Comparison of ENCODE assay signal across 9 cellular contexts in the genomic region with DNA sequence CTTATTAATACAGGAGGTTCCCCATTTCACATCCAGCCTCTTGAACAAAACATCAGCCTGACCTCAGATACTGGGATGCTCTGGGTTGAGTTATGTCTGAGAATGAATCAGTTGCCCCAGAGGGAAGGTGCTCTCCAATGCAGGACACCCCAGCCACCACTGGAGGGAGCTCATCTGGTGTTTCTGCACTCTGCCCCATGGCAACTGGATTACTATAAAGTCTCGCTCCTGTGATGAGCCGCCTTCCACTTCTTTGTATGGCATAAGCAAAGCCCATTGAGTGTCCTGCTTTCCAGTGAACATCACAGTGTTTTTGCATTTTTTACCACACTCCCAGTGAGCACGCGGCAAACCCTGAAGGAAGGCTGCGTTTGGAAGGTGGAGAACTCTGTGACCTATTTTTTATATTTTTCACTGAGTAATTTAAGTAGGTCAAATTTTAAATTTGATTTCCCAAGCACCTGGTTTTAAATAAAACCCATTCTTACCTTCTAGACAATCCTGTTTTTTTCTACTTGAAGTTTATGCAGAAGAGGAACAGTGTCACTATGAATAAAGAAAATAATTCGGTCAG.
DNase-seq lines count a peak whose midpoint lies in the region; ATAC-seq and TF ChIP-seq lines count a peak whose summit lies in the region.
"Had no signal": no experiment of that assay in that cellular context is flagged by ENCODE, and none has a peak within 500 bp of the region (broad histone marks: within the 10 kb centered on the region; RNA-seq: fewer than 3 reads in every experiment).

No MANE protein-coding gene starts in this region.

- peaks cover 0 to 9% (median 3%) of the 10 kb centered on the region in 4 donors for H3K4me1 Mint-ChIP-seq in CD4-positive, alpha-beta memory T cell
- H3K4me1 Mint-ChIP-seq in activated CD4-positive, alpha-beta T cell treated with anti-CD3 and anti-CD28 coated beads for 36 hours = no peaks in the 10 kb centered on the region

- H3K4me3 ChIP-seq in CD4-positive, alpha-beta memory T cell (ENCODE audit: low read length in 2 of 2) = no peak overlapping the region
- H3K4me3 ChIP-seq in fibroblast of mammary gland (ENCODE audit: control insufficient read depth, low read depth, low read length) = no peak overlapping the region
- no peak overlapping the region for H3K4me3 ChIP-seq in gastroesophageal sphincter

- H3K27me3 Mint-ChIP-seq in CD4-positive, alpha-beta memory T cell = peaks cover 6 to 7% of the 10 kb centered on the region in 2 donors
- H3K27me3 Mint-ChIP-seq in activated CD4-positive, alpha-beta T cell treated with anti-CD3 and anti-CD28 coated beads for 36 hours = peaks cover 16% of the 10 kb centered on the region

- DNase-seq in CD4-positive, alpha-beta memory T cell = peak in 3 of 5 donors; percentile 4 to 17 (median 6)
- DNase-seq in NCI-H2029 (lab: John Stamatoyannopoulos, UW) = peak; percentile 64
- DNase-seq in activated CD4-positive, alpha-beta T cell treated with anti-CD3 and anti-CD28 coated beads for 36 hours = peak; percentile 80
- peak; percentile 57 for DNase-seq in fibroblast of mammary gland (ENCODE audit: low read depth)
- peak; percentile 40 for DNase-seq in putamen (ENCODE audit: low spot score)

- no peak overlapping the region for H3K27ac Mint-ChIP-seq in CD4-positive, alpha-beta memory T cell
- H3K27ac Mint-ChIP-seq in activated CD4-positive, alpha-beta T cell treated with anti-CD3 and anti-CD28 coated beads for 36 hours = no peak overlapping the region
- H3K27ac Mint-ChIP-seq: T-helper 1 cell treated with Interleukin-12 subunit alpha and Interleukin-12 subunit beta and Interleukin-4 antibody, amounts not matched to agents 30 μg/mL and 1 μg/mL, for 36 hours had no signal

- H3K4me1 ChIP-seq in CD4-positive, alpha-beta memory T cell (ENCODE audit: insufficient read depth, low read length) = no peaks in the 10 kb centered on the region
- no peaks in the 10 kb centered on the region for H3K4me1 ChIP-seq in gastroesophageal sphincter

- no peaks in the 10 kb centered on the region for H3K36me3 Mint-ChIP-seq in CD4-positive, alpha-beta memory T cell
- no peaks in the 10 kb centered on the region for H3K36me3 Mint-ChIP-seq in activated CD4-positive, alpha-beta T cell treated with anti-CD3 and anti-CD28 coated beads for 36 hours (ENCODE audit: low read depth)

- no peaks in the 10 kb centered on the region for H3K27me3 ChIP-seq in CD4-positive, alpha-beta memory T cell (ENCODE audit: insufficient read depth, low read length)
- H3K27me3 ChIP-seq in gastroesophageal sphincter = peaks cover under 1% of the 10 kb centered on the region

- H3K4me3 Mint-ChIP-seq in CD4-positive, alpha-beta memory T cell = no peak overlapping the region
- no peak overlapping the region for H3K4me3 Mint-ChIP-seq in activated CD4-positive, alpha-beta T cell treated with anti-CD3 and anti-CD28 coated beads for 36 hours
- H3K4me3 Mint-ChIP-seq: T-helper 1 cell treated with Interleukin-12 subunit alpha and Interleukin-12 subunit beta and Interleukin-4 antibody, amounts not matched to agents 30 μg/mL and 1 μg/mL, for 36 hours had no signal

- POLR2A ChIA-PET in CD4-positive, alpha-beta memory T cell (lab: Charles Lee; ENCODE audit: partially characterized antibody) = no interaction called here
- POLR2A ChIA-PET in activated CD4-positive, alpha-beta T cell treated with anti-CD3 and anti-CD28 coated beads for 36 hours (lab: Charles Lee) = no interaction called here

- peaks cover 0 to 1% (median 0%) of the 10 kb centered on the region in 8 donors for H3K9me3 Mint-ChIP-seq in CD4-positive, alpha-beta memory T cell
- H3K9me3 Mint-ChIP-seq in activated CD4-positive, alpha-beta T cell treated with anti-CD3 and anti-CD28 coated beads for 36 hours (ENCODE audit: low read depth) = no peaks in the 10 kb centered on the region
- H3K9me3 Mint-ChIP-seq: T-helper 1 cell treated with Interleukin-12 subunit alpha and Interleukin-12 subunit beta and Interleukin-4 antibody, amounts not matched to agents 30 μg/mL and 1 μg/mL, for 36 hours had no signal

- intact Hi-C loops in CD4-positive, alpha-beta memory T cell (cut with micrococcal nuclease) = loop anchor here (1.0 kb wide), 1 partner anchor 105 kb away; no protein-coding TSS in a partner anchor
- intact Hi-C loops in activated CD4-positive, alpha-beta T cell treated with anti-CD3 and anti-CD28 coated beads for 36 hours (cut with DNase I, micrococcal nuclease) = loop anchor here (1.0 kb wide), 1 partner anchor 105 kb away; no protein-coding TSS in a partner anchor

- WGBS in gastroesophageal sphincter (ENCODE audit: low coverage in 1 of 2), 2 donors = 66 to 72% methylated on average over 4 to 6 of the region's 6 CpGs

- no peaks in the 10 kb centered on the region for H3K9me3 ChIP-seq in CD4-positive, alpha-beta memory T cell (ENCODE audit: control insufficient read depth in 1 of 2, low read length in 2 of 2)
- no peaks in the 10 kb centered on the region for H3K9me3 ChIP-seq in gastroesophageal sphincter

- CTCF ChIA-PET in CD4-positive, alpha-beta memory T cell (lab: Charles Lee; ENCODE audit: partially characterized antibody) = interaction anchor here (1.2 kb wide), 1 partner anchor 13 kb away, joined by 3 read pairs; no protein-coding TSS in a partner anchor
- CTCF ChIA-PET in activated CD4-positive, alpha-beta T cell treated with anti-CD3 and anti-CD28 coated beads for 36 hours (lab: Charles Lee) = interaction anchor here (0.6 to 1.0 kb wide), 4 partner anchors 39 to 148 kb away, joined by 3 to 11 read pairs (median 4); no protein-coding TSS in a partner anchor

- TF ChIP-seq CTCF in fibroblast of mammary gland (conservative IDR thresholded peaks at IDR 0.05; ENCODE audit: control insufficient read depth, insufficient read depth, low read depth, low read length) (peak; percentile 83), gastroesophageal sphincter (IDR thresholded peaks at IDR 0.05) (peak in 1 of 4 experiments; percentile 50)

- TF ChIP-seq POLR2A in gastroesophageal sphincter (IDR thresholded peaks at IDR 0.05) = no peak

- no peak for TF ChIP-seq EP300 in gastroesophageal sphincter (IDR thresholded peaks at IDR 0.05)

- H3K27ac ChIP-seq in CD4-positive, alpha-beta memory T cell (ENCODE audit: low read depth, low read length) = no peak overlapping the region
- no peak overlapping the region for H3K27ac ChIP-seq in gastroesophageal sphincter

- ATAC-seq in GM18868 (IDR thresholded peaks at IDR 0.05; ENCODE audit: unreplicated experiment) (peak; percentile 89), HG02943 (IDR thresholded peaks at IDR 0.05; ENCODE audit: low read depth, unreplicated experiment) (peak; percentile 77), gastroesophageal sphincter (no peak)
- peak; percentile 94 for ATAC-seq in activated CD4-positive, alpha-beta T cell treated with anti-CD3 and anti-CD28 coated beads for 36 hours

- no peaks in the 10 kb centered on the region for H3K36me3 ChIP-seq in CD4-positive, alpha-beta memory T cell (ENCODE audit: insufficient read depth, low read length)
- no peaks in the 10 kb centered on the region for H3K36me3 ChIP-seq in gastroesophageal sphincter

Comparison
In these comparisons a context has a peak if more than half of its experiments do, and no peak if none do; other contexts are left out.
1. DNase-seq: peak in every context shown above with its lines; median percentile 80 in activated CD4-positive, alpha-beta T cell treated with anti-CD3 and anti-CD28 coated beads for 36 hours; 64 in NCI-H2029; 57 in fibroblast of mammary gland; 40 in putamen; 6 in CD4-positive, alpha-beta memory T cell.